In the genomic region with DNA sequence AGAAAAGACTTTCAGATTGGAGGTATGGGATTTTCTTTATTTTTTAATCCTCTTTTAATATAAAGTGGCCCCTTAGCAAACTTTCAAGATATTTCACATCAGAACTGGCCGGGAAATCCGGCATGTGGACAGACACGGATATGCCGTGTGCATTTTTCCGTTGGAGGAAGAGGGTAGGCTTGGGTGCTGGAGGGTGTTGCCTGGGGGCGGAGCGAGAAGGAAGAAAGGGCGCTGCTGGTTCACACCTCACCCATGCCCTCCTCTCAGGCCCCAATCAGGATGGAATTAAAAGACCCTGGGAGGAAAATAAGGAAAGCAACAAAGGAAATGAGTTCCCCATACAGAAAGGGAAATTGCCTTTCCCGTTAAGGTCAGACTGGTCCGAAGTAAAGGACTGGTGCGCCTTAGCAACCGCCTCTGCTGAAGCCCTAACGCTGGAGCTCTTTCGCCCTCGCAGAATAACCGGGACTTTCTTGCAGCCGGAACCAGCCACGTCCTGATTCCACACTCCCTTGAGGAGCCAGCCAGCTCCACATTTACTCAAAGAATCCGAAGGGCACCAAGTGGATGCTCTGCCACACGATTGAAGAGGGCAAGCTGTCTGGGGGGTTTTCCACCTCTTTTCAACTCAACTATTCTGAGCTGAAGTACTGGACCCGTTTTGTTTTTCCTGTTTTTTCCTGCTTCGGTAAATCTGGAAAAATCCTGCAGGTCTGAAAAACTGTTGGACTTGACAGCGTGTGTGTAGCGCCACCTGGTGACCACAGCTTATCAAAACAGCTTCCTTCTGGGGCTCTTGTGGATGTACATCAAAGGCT, we compare ENCODE assay signal across 8 cellular contexts. TPM values are rescaled to one million over a fixed set of nuclear protein-coding genes. Genes with fewer than 3 reads are reported as not detected.
DNase-seq lines count a peak whose midpoint lies in the region; ATAC-seq and TF ChIP-seq lines count a peak whose summit lies in the region.

No MANE protein-coding gene starts in this region.

- peaks cover 0 to 3% of the 10 kb centered on the region in 2 donors for H3K9me3 Mint-ChIP-seq in stimulated activated naive B cell treated with anti-CD40 and anti-IgM and Interleukin-4, amounts not matched to agents 10 μg/mL and 1 μg/mL and 100 μg/mL, for 72 hours

- H3K27ac Mint-ChIP-seq in stimulated activated naive B cell treated with anti-CD40 and anti-IgM and Interleukin-4, amounts not matched to agents 10 μg/mL and 1 μg/mL and 100 μg/mL, for 72 hours = peak overlapping the region; percentile 43

- no peak for TF ChIP-seq EP300 in Ishikawa (IDR thresholded peaks at IDR 0.05; ENCODE audit: borderline replicate concordance)

- H3K4me3 ChIP-seq in OCI-LY7 (ENCODE audit: low read depth, low read length, poor library complexity, severe bottlenecking) (peak overlapping the region; percentile 52), muscle layer of duodenum (ENCODE audit: low read depth in 1 of 2, low read length in 2 of 2) (peak overlapping the region; percentile 66)

- TF ChIP-seq RAD21 in Ishikawa (IDR thresholded peaks at IDR 0.05; ENCODE audit: low read depth) = peak; percentile 99

- no peaks in the 10 kb centered on the region for H3K27me3 ChIP-seq in muscle layer of duodenum (ENCODE audit: low read depth, low read length)

- DNase-seq in EH (ENCODE audit: low read depth) (peak; percentile 82), OCI-LY7 (ENCODE audit: low spot score) (peak; percentile 80), activated T-helper 1 cell treated with Interleukin-2 at 50 U/mL for 16 hours (ENCODE audit: low read depth) (peak; percentile 53), fibroblast of gingiva (ENCODE audit: low read depth) (peak; percentile 72)
- peak; percentile 42 for DNase-seq in stimulated activated naive B cell treated with anti-CD40 and anti-IgM and Interleukin-4, amounts not matched to agents 10 μg/mL and 1 μg/mL and 100 μg/mL, for 72 hours

- no peaks in the 10 kb centered on the region for H4K20me1 ChIP-seq in OCI-LY7 (ENCODE audit: insufficient read depth, low read length)

- BruUV-seq in OCI-LY7 (replicated peaks; lab: Mats Ljungman, UMichigan) = no TSS peak

- H3K27me3 Mint-ChIP-seq in stimulated activated naive B cell treated with anti-CD40 and anti-IgM and Interleukin-4, amounts not matched to agents 10 μg/mL and 1 μg/mL and 100 μg/mL, for 72 hours = no peaks in the 10 kb centered on the region

- no peaks in the 10 kb centered on the region for H3K9me2 ChIP-seq in OCI-LY7 (ENCODE audit: insufficient read depth, low read length)

- H3K79me2 ChIP-seq in OCI-LY7 (ENCODE audit: insufficient read depth, low read depth, low read length) = no peaks in the 10 kb centered on the region

- H3K4me1 Mint-ChIP-seq in stimulated activated naive B cell treated with anti-CD40 and anti-IgM and Interleukin-4, amounts not matched to agents 10 μg/mL and 1 μg/mL and 100 μg/mL, for 72 hours = peaks cover 18 to 44% of the 10 kb centered on the region in 2 donors

- POLR2A ChIA-PET in OCI-LY7 (lab: Charles Lee) = interaction anchor here (0.5 to 3.0 kb wide), 11 partner anchors 23 to 477 kb away, joined by 3 to 15 read pairs (median 3); no protein-coding TSS in a partner anchor

- peak; percentile 65 to 67 for ATAC-seq in stimulated activated naive B cell treated with anti-CD40 and anti-IgM and Interleukin-4, amounts not matched to agents 10 μg/mL and 1 μg/mL and 100 μg/mL, for 72 hours (replicated peaks)
- no peak for ATAC-seq in GM19328 (IDR thresholded peaks at IDR 0.05; ENCODE audit: unreplicated experiment)

- CTCF ChIA-PET in OCI-LY7 (lab: Charles Lee; ENCODE audit: unreplicated experiment) = interaction anchor here (0.7 to 2.5 kb wide), 8 partner anchors 8 to 452 kb away, joined by 3 to 24 read pairs (median 5); no protein-coding TSS in a partner anchor

- peak; percentile 100 for TF ChIP-seq CTCF in OCI-LY7 (conservative IDR thresholded peaks at IDR 0.05; ENCODE audit: low read length)

- H3K9me3 ChIP-seq in OCI-LY7 (ENCODE audit: low read length) (no peaks in the 10 kb centered on the region), muscle layer of duodenum (ENCODE audit: control insufficient read depth in 1 of 2, low read length in 2 of 2) (no peaks in the 10 kb centered on the region)

- H3K27ac ChIP-seq in OCI-LY7 (ENCODE audit: low read depth, low read length, poor library complexity, severe bottlenecking) = peak overlapping the region; percentile 51
- peak overlapping the region; percentile 70 for H3K27ac ChIP-seq in muscle layer of duodenum (ENCODE audit: low read length)

- peak overlapping the region; percentile 66 to 83 for H3K4me3 Mint-ChIP-seq in stimulated activated naive B cell treated with anti-CD40 and anti-IgM and Interleukin-4, amounts not matched to agents 10 μg/mL and 1 μg/mL and 100 μg/mL, for 72 hours

- H3K36me3 ChIP-seq in OCI-LY7 (ENCODE audit: insufficient read depth, low read length) (no peaks in the 10 kb centered on the region), muscle layer of duodenum (ENCODE audit: control insufficient read depth in 1 of 2, insufficient read depth in 2 of 2, low read length in 2 of 2) (no peaks in the 10 kb centered on the region)

- H3K4me1 ChIP-seq in OCI-LY7 (ENCODE audit: insufficient read depth, low read length, poor library complexity, severe bottlenecking) (peaks cover 39% of the 10 kb centered on the region), muscle layer of duodenum (ENCODE audit: control insufficient read depth in 1 of 2, insufficient read depth in 2 of 2, low read length in 2 of 2) (peaks cover 0 to 9% of the 10 kb centered on the region in 2 donors)

- intact Hi-C loops in OCI-LY7 (cut with micrococcal nuclease; ENCODE audit: unreplicated experiment) = loop anchor here (1.0 to 5.0 kb wide), 7 partner anchors 24 to 479 kb away; no protein-coding TSS in a partner anchor

- peak overlapping the region; percentile 71 for H3K4me2 ChIP-seq in OCI-LY7 (ENCODE audit: low read length)

- peak overlapping the region; percentile 75 for H2AFZ ChIP-seq in OCI-LY7 (ENCODE audit: low read length)

- peaks cover 0 to 4% of the 10 kb centered on the region in 2 donors for H3K36me3 Mint-ChIP-seq in stimulated activated naive B cell treated with anti-CD40 and anti-IgM and Interleukin-4, amounts not matched to agents 10 μg/mL and 1 μg/mL and 100 μg/mL, for 72 hours

TF ChIP-seq in Ishikawa, 13 proteins besides CTCF, POLR2A, EP300 and RAD21:
- TF ChIP-seq, protein P1, sequence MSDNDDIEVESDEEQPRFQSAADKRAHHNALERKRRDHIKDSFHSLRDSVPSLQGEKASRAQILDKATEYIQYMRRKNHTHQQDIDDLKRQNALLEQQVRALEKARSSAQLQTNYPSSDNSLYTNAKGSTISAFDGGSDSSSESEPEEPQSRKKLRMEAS (IDR thresholded peaks at IDR 0.05) = peak; percentile 26
- TF ChIP-seq TEAD4 (IDR thresholded peaks at IDR 0.05) = no peak

RNA-seq across cellular contexts. Expression of a gene that starts 37.8 kb away (rescaled TPM):
- total RNA-seq in OCI-LY7 (2014; rRNA removed; shearing (Covaris generic)) = 0.10 TPM in 1 of 2 replicates, not detected in the other
- total RNA-seq in OCI-LY7 (2022) = not detected in 2 replicates
